ENCODE assay signal across 15 cellular contexts in the genomic region with DNA sequence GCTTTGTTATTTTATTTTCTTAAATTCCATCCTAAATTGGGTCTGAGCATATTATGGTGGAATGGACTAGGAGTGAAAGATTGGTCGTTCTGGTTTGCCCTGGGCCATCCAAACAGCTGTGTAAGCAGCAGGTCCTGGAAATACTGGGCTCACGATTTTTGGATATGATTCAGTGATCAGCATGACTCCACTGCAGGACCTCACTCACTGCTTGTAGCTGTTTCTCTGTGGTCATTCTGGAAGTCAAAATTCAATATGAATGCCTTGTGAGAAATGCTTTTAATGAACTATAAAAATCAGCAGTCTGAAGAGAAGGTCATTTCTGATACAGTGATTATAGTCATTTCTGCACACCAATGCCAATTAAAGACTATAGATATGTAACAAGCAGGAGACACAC.
DNase-seq lines count a peak whose midpoint lies in the region; ATAC-seq, FAIRE-seq and TF ChIP-seq lines count a peak whose summit lies in the region.
"Had no signal": no experiment of that assay in that cellular context is flagged by ENCODE, and none has a peak within 500 bp of the region (broad histone marks: within the 10 kb centered on the region; RNA-seq: fewer than 3 reads in every experiment).

No MANE protein-coding gene starts in this region.

- H3K9ac ChIP-seq in skeletal muscle satellite cell (ENCODE audit: low read depth, low read length): no peak overlapping the region

- FAIRE-seq in H54 (lab: Jason Lieb, UNC): peak; percentile 98

- 39% methylated on average over 2 of the region's 2 CpGs for WGBS in right cardiac atrium

- H3K36me3 ChIP-seq in skeletal muscle satellite cell (ENCODE audit: insufficient read depth, low read length): no peaks in the 10 kb centered on the region
- H3K36me3 ChIP-seq: spleen, transverse colon had no signal

- H3K27me3 ChIP-seq in right cardiac atrium (ENCODE audit: control insufficient read depth, insufficient read depth) (no peaks in the 10 kb centered on the region), skeletal muscle satellite cell (ENCODE audit: control insufficient read depth, insufficient read depth, low read length) (no peaks in the 10 kb centered on the region)
- H3K27me3 ChIP-seq: spleen, transverse colon had no signal

- ATAC-seq in right cardiac atrium (peak; percentile 52 to 57), HG03159 (IDR thresholded peaks at IDR 0.05; ENCODE audit: unreplicated experiment) (no peak)
- ATAC-seq: mucosa of descending colon had no signal

- H3K4me2 ChIP-seq in skeletal muscle satellite cell (ENCODE audit: low read length): peak overlapping the region; percentile 63

- H3K4me3 ChIP-seq in right cardiac atrium (ENCODE audit: low read length) (no peak overlapping the region), skeletal muscle satellite cell (ENCODE audit: low read length) (no peak overlapping the region)
- H3K4me3 ChIP-seq: mucosa of descending colon, spleen, transverse colon had no signal

- intact Hi-C loops in right cardiac atrium (cut with DNase I): no loop called here

- DNase-seq in H54 (ENCODE audit: insufficient read length, low spot score): peak; percentile 10
- DNase-seq in astrocyte of the hippocampus (ENCODE audit: low read depth, low spot score): peak; percentile 28
- no peak for DNase-seq in right cardiac atrium
- DNase-seq in stimulated activated CD4-positive, alpha-beta T cell treated with anti-CD3 and anti-CD28 coated beads, Interleukin-15, amount 100 ng/mL, for 24 hours: no peak
- no peak for DNase-seq in NCI-H345 (lab: John Stamatoyannopoulos, UW)
- no peak for DNase-seq in activated CD8-positive, alpha-beta memory T cell treated with anti-CD3 and anti-CD28 coated beads, Interleukin-2, amount 50 U/mL, for 48 hours
- DNase-seq: activated naive CD8-positive, alpha-beta T cell treated with anti-CD3 and anti-CD28 coated beads for 36 hours; effector CD4-positive, alpha-beta T cell; mucosa of descending colon; NCI-H1436; NCI-H526 treated with DMSO at 0.1 percent for 48 hours; spleen; transverse colon had no signal

- no peak for TF ChIP-seq POLR2A in H54 (IDR thresholded peaks at IDR 0.05; ENCODE audit: low read depth, low read length)

- no peak overlapping the region for H3K27ac ChIP-seq in right cardiac atrium (ENCODE audit: low read length)
- H3K27ac ChIP-seq: spleen, transverse colon had no signal

- H3K4me1 ChIP-seq in right cardiac atrium (ENCODE audit: control insufficient read depth, insufficient read depth, low read length) (no peaks in the 10 kb centered on the region), skeletal muscle satellite cell (ENCODE audit: control insufficient read depth, insufficient read depth, low read length) (peaks cover 22% of the 10 kb centered on the region)
- H3K4me1 ChIP-seq: spleen had no signal

- H3K9me3 ChIP-seq in right cardiac atrium (ENCODE audit: control insufficient read depth, low read length) (no peaks in the 10 kb centered on the region), skeletal muscle satellite cell (replicated peaks; ENCODE audit: low read length) (no peaks in the 10 kb centered on the region)
- H3K9me3 ChIP-seq: mucosa of descending colon, spleen, transverse colon had no signal

Comparison
In these comparisons a context has a peak if more than half of its experiments do, and no peak if none do; other contexts are left out.
1. DNase-seq: peak in H54 (single experiment) and astrocyte of the hippocampus (single experiment); none in right cardiac atrium (0 of 3), stimulated activated CD4-positive, alpha-beta T cell treated with anti-CD3 and anti-CD28 coated beads, Interleukin-15, amount 100 ng/mL, for 24 hours (single experiment), NCI-H345 (single experiment) and activated CD8-positive, alpha-beta memory T cell treated with anti-CD3 and anti-CD28 coated beads, Interleukin-2, amount 50 U/mL, for 48 hours (single experiment).